ENCODE assay signal across 22 cellular contexts in genomic region chr3:155252021-155252420, GRCh38. TPM values are rescaled to one million over a fixed set of nuclear protein-coding genes. Genes with fewer than 3 reads are reported as not detected.
"Had no signal": no experiment of that assay in that cellular context is flagged by ENCODE, and none has a peak within 500 bp of the region (broad histone marks: within the 10 kb centered on the region; RNA-seq: fewer than 3 reads in every experiment).

No MANE protein-coding gene starts in this region.

- H3K4me3 ChIP-seq: ascending aorta, coronary artery, gastrocnemius medialis, heart left ventricle, lung, tibial artery had no signal

- H3K27ac Mint-ChIP-seq: activated T-cell treated with anti-CD3 and anti-CD28 coated beads, Interleukin-2, amount 50 U/mL, for 72 hours; progenitor cell of endocrine pancreas had no signal

- H3K27me3 Mint-ChIP-seq: central memory CD8-positive, alpha-beta T cell; progenitor cell of endocrine pancreas had no signal

- H3K9me3 Mint-ChIP-seq: neural crest cell had no signal

- H3K27ac ChIP-seq: ascending aorta, coronary artery, gastrocnemius medialis, heart left ventricle, tibial artery, WERI-Rb-1 had no signal

- H3K4me1 Mint-ChIP-seq: central memory CD8-positive, alpha-beta T cell; neural crest cell had no signal

- H3K4me3 Mint-ChIP-seq: activated T-cell treated with anti-CD3 and anti-CD28 coated beads, Interleukin-2, amount 50 U/mL, for 72 hours; central memory CD8-positive, alpha-beta T cell; neural crest cell had no signal

- FAIRE-seq: endometrium, kidney, urothelium cell line had no signal

- DNase-seq: activated CD4-positive, alpha-beta T cell treated with anti-CD3 and anti-CD28 coated beads for 1 hour; activated CD8-positive, alpha-beta memory T cell treated with anti-CD3 and anti-CD28 coated beads for 24 hours; activated effector memory CD4-positive, alpha-beta T cell treated with anti-CD3 and anti-CD28 coated beads, Interleukin-2, amount 50 U/mL, for 16 hours; activated naive CD4-positive, alpha-beta T cell treated with anti-CD3 and anti-CD28 coated beads, Interleukin-2, amount 50 U/mL, for 16 hours; activated T-cell treated with anti-CD3 and anti-CD28 coated beads, Interleukin-2, amount 50 U/mL, for 72 hours; gastrocnemius medialis; heart left ventricle; kidney; stimulated activated naive CD4-positive, alpha-beta T cell; tibial artery; WERI-Rb-1 had no signal

- H3K27me3 ChIP-seq: ascending aorta, gastrocnemius medialis, heart left ventricle, tibial artery had no signal

- H3K36me3 ChIP-seq: ascending aorta, gastrocnemius medialis, heart left ventricle, tibial artery, WERI-Rb-1 had no signal

- H3K9me3 ChIP-seq: ascending aorta, gastrocnemius medialis had no signal

- H3K4me1 ChIP-seq: ascending aorta, gastrocnemius medialis, heart left ventricle, tibial artery had no signal

- ATAC-seq: activated T-cell treated with anti-CD3 and anti-CD28 coated beads, Interleukin-2, amount 50 U/mL, for 72 hours; esophagus mucosa; gastrocnemius medialis; heart left ventricle; left lobe of liver had no signal

RNA-seq across cellular contexts. Expression of gene STRIT1, which starts 41.5 kb away (rescaled TPM):
- total RNA-seq: activated T-cell treated with anti-CD3 and anti-CD28 coated beads, Interleukin-2, amount 50 U/mL, for 72 hours; ascending aorta; esophagus mucosa; kidney; left lobe of liver; lung; neural crest cell; omental fat pad; progenitor cell of endocrine pancreas had no signal
- polyA plus RNA-seq: lung had no signal
